ENCODE assay signal across 12 cellular contexts in the genomic region with DNA sequence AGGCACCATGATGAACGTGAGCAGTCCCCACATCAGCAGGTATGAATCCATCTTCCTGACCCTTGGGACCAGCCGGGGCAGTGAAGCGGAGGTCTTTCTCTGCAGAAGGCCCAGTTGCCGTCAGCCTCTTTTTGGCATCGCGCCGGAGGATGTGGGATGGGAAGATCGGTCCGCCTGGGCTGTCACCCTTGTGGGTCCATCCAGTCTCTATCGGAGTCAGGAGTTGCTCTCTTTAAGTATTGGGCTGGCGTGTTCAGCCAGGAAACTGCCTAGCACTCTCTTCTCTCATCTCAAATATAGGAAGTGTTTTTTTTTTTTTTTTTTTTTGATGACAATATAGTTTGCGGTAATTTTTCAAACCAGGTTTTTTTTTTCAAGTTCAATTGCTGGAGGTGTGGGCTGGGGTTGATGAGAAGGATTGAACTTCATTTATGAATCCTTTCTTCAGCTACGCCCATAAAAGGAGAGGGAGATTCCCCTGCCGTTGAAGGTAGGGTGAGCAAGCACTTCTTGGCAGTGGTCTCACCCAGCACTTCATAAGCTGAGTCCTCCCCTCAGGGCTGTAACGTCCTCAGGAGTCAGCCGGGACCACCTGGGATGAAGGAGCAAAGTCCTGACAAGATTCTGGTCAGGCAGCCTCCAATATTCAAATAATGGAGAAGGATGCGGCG. TPM values are rescaled to one million over a fixed set of nuclear protein-coding genes. Genes with fewer than 3 reads are reported as not detected.
A peak's percentile ranks its signal among the peaks of the same experiment; 100 is the strongest.
DNase-seq lines count a peak whose midpoint lies in the region.
"Had no signal": no experiment of that assay in that cellular context is flagged by ENCODE, and none has a peak within 500 bp of the region (broad histone marks: within the 10 kb centered on the region; RNA-seq: fewer than 3 reads in every experiment).

A gene (minus strand): TSS at position 267 of the 671 bp plus-strand sequence. CDS start 216 bp downstream, at position 51.

- no peak within 1 kb of the TSS for H3K23ac ChIP-seq in mesendoderm (ENCODE audit: low read length)

- no peak within 1 kb of the TSS for H2BK5ac ChIP-seq in mesendoderm (ENCODE audit: low read length)

- H3K36me3 ChIP-seq in CD8-positive, alpha-beta memory T cell (ENCODE audit: insufficient read depth, low read length): no peaks in the 10 kb centered on the region
- no peaks in the 10 kb centered on the region for H3K36me3 ChIP-seq in mesendoderm (ENCODE audit: control insufficient read depth, insufficient read depth, low read length)

- no peaks in the 10 kb centered on the region for H3K79me2 ChIP-seq in mesendoderm (ENCODE audit: control insufficient read depth, insufficient read depth, low read length)

- peak within 1 kb of the TSS; percentile 90 to 94 (median 92) for H3K4me3 Mint-ChIP-seq in CD8-positive, alpha-beta memory T cell
- peak within 1 kb of the TSS; percentile 98 for H3K4me3 Mint-ChIP-seq in activated naive CD8-positive, alpha-beta T cell

- peaks cover 0 to 8% of the 10 kb centered on the region in 2 donors for H3K27me3 Mint-ChIP-seq in CD8-positive, alpha-beta memory T cell
- no peaks in the 10 kb centered on the region for H3K27me3 Mint-ChIP-seq in activated naive CD8-positive, alpha-beta T cell

- H3K79me1 ChIP-seq in mesendoderm (ENCODE audit: low read length): no peaks in the 10 kb centered on the region

- DNase-seq in CD8-positive, alpha-beta memory T cell: peak; percentile 30 to 73 (median 65)
- DNase-seq in T-helper 22 cell (ENCODE audit: low read depth) (peak; percentile 65), hippocampal formation (lab: John Stamatoyannopoulos, UW) (no peak), dermis blood vessel endothelial cell (no peak), 8988T (no peak), mesendoderm (no peak)
- DNase-seq in stimulated activated CD4-positive, alpha-beta T cell treated with anti-CD3 and anti-CD28 coated beads, Interleukin-15, amount 100 ng/mL, for 24 hours: peak; percentile 85
- DNase-seq: SK-N-SH had no signal

- peaks cover 47 to 81% (median 78%) of the 10 kb centered on the region in 3 donors for H3K4me1 Mint-ChIP-seq in CD8-positive, alpha-beta memory T cell
- H3K4me1 Mint-ChIP-seq in activated naive CD8-positive, alpha-beta T cell (ENCODE audit: low read depth): peaks cover 59% of the 10 kb centered on the region

- peak within 1 kb of the TSS; percentile 66 for H3K4me3 ChIP-seq in CD8-positive, alpha-beta memory T cell (ENCODE audit: low read length)
- no peak within 1 kb of the TSS for H3K4me3 ChIP-seq in mesendoderm (ENCODE audit: low read length)
- H3K4me3 ChIP-seq: K562 had no signal

- no peak within 1 kb of the TSS for H3K4ac ChIP-seq in mesendoderm (ENCODE audit: low read depth, low read length)

- POLR2A ChIA-PET in CD8-positive, alpha-beta memory T cell (lab: Charles Lee): interaction anchor here (1.0 kb wide), 1 partner anchor 11 kb away, joined by 16 read pairs; no protein-coding TSS in a partner anchor

- no peak within 1 kb of the TSS for H4K5ac ChIP-seq in mesendoderm (ENCODE audit: low read length)

- no peak within 1 kb of the TSS for H3K18ac ChIP-seq in mesendoderm (ENCODE audit: low read length)

- H3K27me3 ChIP-seq in CD8-positive, alpha-beta memory T cell (ENCODE audit: insufficient read depth, low read length, poor library complexity, severe bottlenecking): no peaks in the 10 kb centered on the region
- H3K27me3 ChIP-seq in mesendoderm (ENCODE audit: insufficient read depth, low read length, poor library complexity): no peaks in the 10 kb centered on the region

- no peak within 1 kb of the TSS for H3K56ac ChIP-seq in mesendoderm (ENCODE audit: low read length)

- CTCF ChIA-PET in CD8-positive, alpha-beta memory T cell (lab: Charles Lee): interaction anchor here (1.0 to 2.2 kb wide), 3 partner anchors 13 to 47 kb away, joined by 3 to 11 read pairs (median 3); no protein-coding TSS in a partner anchor

- no peak within 1 kb of the TSS for H2BK120ac ChIP-seq in mesendoderm (ENCODE audit: low read depth, low read length)

- peak within 1 kb of the TSS; percentile 32 for H3K27ac ChIP-seq in CD8-positive, alpha-beta memory T cell (ENCODE audit: low read depth, low read length)
- H3K27ac ChIP-seq in mesendoderm (ENCODE audit: low read depth, low read length): no peak within 1 kb of the TSS
- H3K27ac ChIP-seq: C4-2B had no signal

- peak within 1 kb of the TSS; percentile 41 to 94 (median 88) for H3K27ac Mint-ChIP-seq in CD8-positive, alpha-beta memory T cell
- H3K27ac Mint-ChIP-seq in activated naive CD8-positive, alpha-beta T cell: peak within 1 kb of the TSS; percentile 99

- H3K4me1 ChIP-seq in CD8-positive, alpha-beta memory T cell (ENCODE audit: insufficient read depth, low read length): peaks cover 50% of the 10 kb centered on the region
- no peaks in the 10 kb centered on the region for H3K4me1 ChIP-seq in mesendoderm (ENCODE audit: control insufficient read depth, low read depth, low read length)

- H3K9ac ChIP-seq in mesendoderm (ENCODE audit: low read length): no peak within 1 kb of the TSS
- H3K9ac ChIP-seq: SK-N-SH had no signal

- WGBS in mesendoderm (ENCODE audit: extremely low coverage, insufficient coverage, low lambda C conversion rate): no CpG with 5 or more reads among the region's 18 CpGs

- H4K8ac ChIP-seq in mesendoderm (ENCODE audit: low read depth, low read length): no peak within 1 kb of the TSS

- no peak within 1 kb of the TSS for H2AK5ac ChIP-seq in mesendoderm (ENCODE audit: low read length)

- H3K9me3 Mint-ChIP-seq in CD8-positive, alpha-beta memory T cell: no peaks in the 10 kb centered on the region
- H3K9me3 Mint-ChIP-seq in activated naive CD8-positive, alpha-beta T cell (ENCODE audit: low read depth): no peaks in the 10 kb centered on the region

- peaks cover 0 to 5% (median 0%) of the 10 kb centered on the region in 3 donors for H3K36me3 Mint-ChIP-seq in CD8-positive, alpha-beta memory T cell
- peaks cover 26% of the 10 kb centered on the region for H3K36me3 Mint-ChIP-seq in activated naive CD8-positive, alpha-beta T cell

- H2BK15ac ChIP-seq in mesendoderm (replicated peaks; ENCODE audit: low read depth): no peak within 1 kb of the TSS

- no peaks in the 10 kb centered on the region for H3K9me3 ChIP-seq in CD8-positive, alpha-beta memory T cell (ENCODE audit: low read length)
- H3K9me3 ChIP-seq: SK-N-SH had no signal

- H3K4me2 ChIP-seq in mesendoderm (ENCODE audit: low read length): no peak within 1 kb of the TSS
- H3K4me2 ChIP-seq: SK-N-SH had no signal

RNA-seq across cellular contexts. Expression of the gene that starts here (rescaled TPM):
- total RNA-seq in CD8-positive, alpha-beta memory T cell: 1,000 to 10,000 TPM; 1,178 to 1,224 TPM
- 8.3 TPM for polyA plus RNA-seq in CD8-positive, alpha-beta memory T cell
- not detected in 2 replicates for total RNA-seq in dermis blood vessel endothelial cell
- polyA plus RNA-seq in mesendoderm (2013, experiment 1 of 2): not detected
- not detected for polyA plus RNA-seq in mesendoderm (2013, experiment 2 of 2)
- total RNA-seq: lung microvascular endothelial cell had no signal
- polyA plus RNA-seq: K562, SK-N-SH had no signal

Comparison
In these comparisons a context has a peak if more than half of its experiments do, and no peak if none do; other contexts are left out.
1. RNA of the gene that starts here (total RNA-seq): 1,178 to 1,224 TPM in CD8-positive, alpha-beta memory T cell; not detected in dermis blood vessel endothelial cell; every median in the first group is over 1,000 times any median in the second.
2. DNase-seq: peak in CD8-positive, alpha-beta memory T cell (5 of 5), T-helper 22 cell (single experiment) and stimulated activated CD4-positive, alpha-beta T cell treated with anti-CD3 and anti-CD28 coated beads, Interleukin-15, amount 100 ng/mL, for 24 hours (single experiment); none in hippocampal formation (0 of 2), dermis blood vessel endothelial cell (single experiment), 8988T (single experiment) and mesendoderm (single experiment).